In genomic region chr11:95788921-95789505, GRCh38 we compare ENCODE assay signal across 8 cellular contexts. TPM values are rescaled to one million over a fixed set of nuclear protein-coding genes. Genes with fewer than 3 reads are reported as not detected.
DNase-seq lines count a peak whose midpoint lies in the region; ATAC-seq and TF ChIP-seq lines count a peak whose summit lies in the region.

No MANE protein-coding gene starts in this region.

- H3K27ac ChIP-seq in C4-2B, result peak overlapping the region; percentile 88

- TF ChIP-seq CTCF in C4-2B (conservative IDR thresholded peaks at IDR 0.05), result no peak; the same call in 1 of the 2 replicates

- H3K36me3 Mint-ChIP-seq in activated naive CD4-positive, alpha-beta T cell treated with anti-CD3 and anti-CD28 coated beads, Interleukin-2, amount 50 U/mL, for 72 hours, result peaks cover 34 to 67% of the 10 kb centered on the region in 2 donors

- intact Hi-C loops in cardiac septum (cut with DNase I), result no loop called here

- peak; percentile 18 for DNase-seq in NCI-H2196 (lab: John Stamatoyannopoulos, UW; ENCODE audit: unreplicated experiment)
- DNase-seq in activated naive CD4-positive, alpha-beta T cell treated with anti-CD3 and anti-CD28 coated beads, Interleukin-2, amount 50 U/mL, for 72 hours (ENCODE audit: low spot score in 2 of 2), result peak in 1 of 2 donors; percentile 69
- peak; percentile 75 for DNase-seq in cardiac septum (ENCODE audit: low spot score)
- DNase-seq in putamen (ENCODE audit: low spot score), result peak; percentile 20
- no peak for DNase-seq in SIG-M5 (lab: John Stamatoyannopoulos, UW)

- H3K9me3 Mint-ChIP-seq in activated naive CD4-positive, alpha-beta T cell treated with anti-CD3 and anti-CD28 coated beads, Interleukin-2, amount 50 U/mL, for 72 hours, result no peaks in the 10 kb centered on the region

- H3K27ac Mint-ChIP-seq in activated naive CD4-positive, alpha-beta T cell treated with anti-CD3 and anti-CD28 coated beads, Interleukin-2, amount 50 U/mL, for 72 hours, result peak overlapping the region; percentile 93 to 99

- peak; percentile 3 for ATAC-seq in GM18511 (IDR thresholded peaks at IDR 0.05; ENCODE audit: unreplicated experiment)
- no peak for ATAC-seq in activated naive CD4-positive, alpha-beta T cell treated with anti-CD3 and anti-CD28 coated beads, Interleukin-2, amount 50 U/mL, for 72 hours
- no peak for ATAC-seq in HG03108 (IDR thresholded peaks at IDR 0.05; ENCODE audit: unreplicated experiment)

RNA-seq across cellular contexts. Expression of gene FAM76B, which starts 0.6 kb away (rescaled TPM):
- total RNA-seq in activated naive CD4-positive, alpha-beta T cell treated with anti-CD3 and anti-CD28 coated beads, Interleukin-2, amount 50 U/mL, for 72 hours, result 10 to 100 TPM; 51.2 to 85.2 TPM
- 9.2 TPM for total RNA-seq in cardiac septum

RNA-seq across cellular contexts. Expression of gene CEP57, which starts 1.3 kb away (rescaled TPM):
- total RNA-seq in activated naive CD4-positive, alpha-beta T cell treated with anti-CD3 and anti-CD28 coated beads, Interleukin-2, amount 50 U/mL, for 72 hours, result 100 to 1,000 TPM; 117 to 158 TPM
- 27.8 TPM for total RNA-seq in cardiac septum
